8 cellular contexts compared by ENCODE assay signal in the genomic region with DNA sequence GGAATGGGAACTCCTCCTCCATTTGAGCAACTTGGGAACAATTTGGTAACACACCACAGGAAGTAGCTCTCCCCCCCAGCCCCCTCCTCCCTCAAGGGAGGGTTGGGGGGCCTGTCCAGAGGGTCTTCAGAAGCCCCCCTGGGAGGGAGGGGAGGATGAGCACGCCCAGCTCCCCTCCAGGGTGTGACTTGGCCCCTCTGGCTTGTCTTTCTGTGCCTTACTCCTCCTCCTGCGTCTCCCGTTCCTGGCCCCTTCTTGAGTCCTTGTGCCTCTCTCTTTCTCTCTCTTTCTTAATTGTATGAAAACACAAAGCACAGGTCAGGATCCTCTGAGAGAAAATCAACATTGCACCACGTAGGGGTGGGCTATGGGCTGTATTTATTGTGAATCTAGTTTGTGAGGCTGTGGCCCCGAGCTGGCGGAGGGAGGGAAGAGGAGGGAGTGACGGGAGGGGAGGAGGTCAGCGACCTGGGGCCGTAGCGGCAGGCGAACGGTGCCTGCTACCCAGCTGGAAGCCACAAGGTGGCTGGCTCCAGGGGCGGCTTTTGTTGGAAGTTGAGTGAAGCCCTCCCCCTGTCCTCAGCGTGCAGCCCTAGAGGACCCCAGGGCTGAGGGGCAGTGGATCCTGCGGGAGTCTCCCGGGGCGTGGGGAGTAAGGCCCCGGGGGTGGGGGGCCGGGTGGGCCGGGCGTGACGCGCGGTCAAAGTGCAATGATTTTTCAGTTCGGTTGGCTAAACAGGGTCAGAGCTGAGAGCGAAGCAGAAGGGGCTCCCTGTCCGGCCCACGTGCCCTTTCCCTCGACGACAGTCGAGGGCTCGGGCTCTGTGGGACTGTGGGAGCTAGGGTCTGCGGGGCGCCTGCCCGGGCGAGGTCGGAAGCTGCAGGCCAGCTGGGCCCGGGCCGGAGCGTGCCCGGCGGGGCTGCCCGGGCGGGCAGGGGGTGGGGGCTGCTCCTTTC. TPM values are rescaled to one million over a fixed set of nuclear protein-coding genes. Genes with fewer than 3 reads are reported as not detected.
DNase-seq lines count a peak whose midpoint lies in the region; ATAC-seq, FAIRE-seq and TF ChIP-seq lines count a peak whose summit lies in the region.

No MANE protein-coding gene starts in this region.

- H3K9me3 ChIP-seq in A549: no peaks in the 10 kb centered on the region
- H3K9me3 ChIP-seq in left lung: no peaks in the 10 kb centered on the region

- no peak for TF ChIP-seq POLR2A in A549 (IDR thresholded peaks at IDR 0.05; ENCODE audit: low read length)

- WGBS in A549 (ENCODE audit: missing lambda C conversion rate): 58% methylated on average over 16 of the region's 44 CpGs

- POLR2A ChIA-PET in A549 (lab: Yijun Ruan, JAX): no interaction called here

- H3K4me1 Mint-ChIP-seq in activated T-helper 2 cell treated with anti-CD3 and anti-CD28 coated beads, Interferon-gamma antibody, Interleukin-2, Interleukin-4, amounts not matched to agents 10 μg/mL and 5 μg/mL and 100 μg/mL, durations not matched to agents 14 hours and 24 hours and 36 hours (ENCODE audit: low read depth): peaks cover 38% of the 10 kb centered on the region

- no peak for FAIRE-seq in A549 (lab: Jason Lieb, UNC)

- peaks cover 0 to 23% of the 10 kb centered on the region in 2 donors for H3K36me3 ChIP-seq in left lung

- intact Hi-C loops in activated T-helper 2 cell treated with anti-CD3 and anti-CD28 coated beads, Interferon-gamma antibody, Interleukin-2, Interleukin-4, amounts not matched to agents 10 μg/mL and 5 μg/mL and 100 μg/mL, durations not matched to agents 14 hours and 24 hours and 36 hours (cut with micrococcal nuclease): loop anchor here (5.0 kb wide), 1 partner anchor 259 kb away; a partner anchor contains a TSS
- intact Hi-C loops in left lung (cut with DNase I): loop anchor here in 1 of 2 donors (10.0 kb wide), 1 partner anchor 111 kb away; no protein-coding TSS in a partner anchor

- H3K36me3 Mint-ChIP-seq in activated T-helper 2 cell treated with anti-CD3 and anti-CD28 coated beads, Interferon-gamma antibody, Interleukin-2, Interleukin-4, amounts not matched to agents 10 μg/mL and 5 μg/mL and 100 μg/mL, durations not matched to agents 14 hours and 24 hours and 36 hours (ENCODE audit: low read depth): peaks cover 3% of the 10 kb centered on the region

- H3K4me3 ChIP-seq in A549: no peak overlapping the region
- H3K4me3 ChIP-seq in left lung: peak overlapping the region in 1 of 2 donors; percentile 50

- CTCF ChIA-PET in A549 (lab: Yijun Ruan, JAX): interaction anchor here (1.0 to 9.1 kb wide), 8 partner anchors 9 to 166 kb away, joined by 3 to 309 read pairs (median 10); a partner anchor contains a TSS

- no peak for TF ChIP-seq EP300 in A549 (IDR thresholded peaks at IDR 0.05)

- H3K4me2 ChIP-seq in A549: peak overlapping the region; percentile 47

- peak overlapping the region; percentile 39 for H3K27ac Mint-ChIP-seq in activated T-helper 2 cell treated with anti-CD3 and anti-CD28 coated beads, Interferon-gamma antibody, Interleukin-2, Interleukin-4, amounts not matched to agents 10 μg/mL and 5 μg/mL and 100 μg/mL, durations not matched to agents 14 hours and 24 hours and 36 hours

- ATAC-seq in A549 (peak in 1 of 2 experiments; percentile 58; a peak in 3 of 6 replicates), left lung (no peak), GM21515 (IDR thresholded peaks at IDR 0.05; ENCODE audit: unreplicated experiment) (no peak), HG03469 (IDR thresholded peaks at IDR 0.05; ENCODE audit: unreplicated experiment) (no peak), HG03520 (IDR thresholded peaks at IDR 0.05; ENCODE audit: unreplicated experiment) (no peak), HG03039 (IDR thresholded peaks at IDR 0.05; ENCODE audit: unreplicated experiment) (no peak)

- H3K27me3 ChIP-seq in left lung: peaks cover 0 to 12% of the 10 kb centered on the region in 2 donors

- H3K9me3 Mint-ChIP-seq in activated T-helper 2 cell treated with anti-CD3 and anti-CD28 coated beads, Interferon-gamma antibody, Interleukin-2, Interleukin-4, amounts not matched to agents 10 μg/mL and 5 μg/mL and 100 μg/mL, durations not matched to agents 14 hours and 24 hours and 36 hours: no peaks in the 10 kb centered on the region

- peak; percentile 27 to 30 for DNase-seq in A549 (ENCODE audit: low read depth in 1 of 2, low spot score in 1 of 2)
- DNase-seq in HuH-7.5 (ENCODE audit: low spot score): peak; percentile 100
- no peak for DNase-seq in activated T-helper 2 cell treated with anti-CD3 and anti-CD28 coated beads, Interferon-gamma antibody, Interleukin-2, Interleukin-4, amounts not matched to agents 10 μg/mL and 5 μg/mL and 100 μg/mL, durations not matched to agents 14 hours and 24 hours and 36 hours (ENCODE audit: low spot score)
- DNase-seq in left lung: peak in 1 of 2 donors; percentile 88

- H3K4me1 ChIP-seq in A549: peaks cover 51% of the 10 kb centered on the region
- H3K4me1 ChIP-seq in left lung: peaks cover 29 to 75% of the 10 kb centered on the region in 2 donors

- peaks cover 29% of the 10 kb centered on the region for H3K27me3 Mint-ChIP-seq in activated T-helper 2 cell treated with anti-CD3 and anti-CD28 coated beads, Interferon-gamma antibody, Interleukin-2, Interleukin-4, amounts not matched to agents 10 μg/mL and 5 μg/mL and 100 μg/mL, durations not matched to agents 14 hours and 24 hours and 36 hours (ENCODE audit: low read depth)

- TF ChIP-seq CTCF in A549 (IDR thresholded peaks at IDR 0.05) (no peak), left lung (IDR thresholded peaks at IDR 0.05) (peak in 1 of 2 donors; percentile 19)

- H3K4me3 Mint-ChIP-seq in activated T-helper 2 cell treated with anti-CD3 and anti-CD28 coated beads, Interferon-gamma antibody, Interleukin-2, Interleukin-4, amounts not matched to agents 10 μg/mL and 5 μg/mL and 100 μg/mL, durations not matched to agents 14 hours and 24 hours and 36 hours (ENCODE audit: low read depth): peak overlapping the region; percentile 77

- H3K27ac ChIP-seq in A549 (peak overlapping the region in 1 of 2 experiments; percentile 45; a peak in 2 of 6 replicates), left lung (peak overlapping the region; percentile 44 to 98)

- no peak for TF ChIP-seq RAD21 in A549 (conservative IDR thresholded peaks at IDR 0.05 in 1 of 2, IDR thresholded peaks at IDR 0.05 in 1 of 2)

TF ChIP-seq in A549, 52 proteins besides CTCF, POLR2A, EP300 and RAD21:
- no peak for TF ChIP-seq HOXB5 (CRISPR knock-in tag; IDR thresholded peaks at IDR 0.05)
- TF ChIP-seq CBX2 (IDR thresholded peaks at IDR 0.05; ENCODE audit: borderline replicate concordance, low read depth): no peak
- TF ChIP-seq HOXA7 (CRISPR knock-in tag; IDR thresholded peaks at IDR 0.05): no peak

RNA-seq across cellular contexts. Expression of a gene that starts 6.4 kb away (rescaled TPM):
- polyA plus RNA-seq in A549 (2011; rRNA removed) (0.08 and 0.26 TPM in 2 replicates), A549 (2017; fragmentation: RNase III; extraction: RNeasy Plus Mini Kit Qiagen cat#74134 plus additional on column Dnase treatment) (0.30 to 0.82 TPM (median 0.39 TPM) in 3 replicates)
- 0.50 and 0.82 TPM in 2 replicates for polyA plus RNA-seq in A549 (2012; cell fraction: cytosol; rRNA removed)
- polyA plus RNA-seq in A549 (2012; cell fraction: nucleus; rRNA removed): 0.66 and 1.2 TPM in 2 replicates
- 0.15 and 0.21 TPM in 2 replicates for polyA minus RNA-seq in A549 (2011; rRNA and poly(A)+ RNA removed)
- total RNA-seq in activated T-helper 2 cell treated with anti-CD3 and anti-CD28 coated beads, Interferon-gamma antibody, Interleukin-2, Interleukin-4, amounts not matched to agents 10 μg/mL and 5 μg/mL and 100 μg/mL, durations not matched to agents 14 hours and 24 hours and 36 hours: 5.5 and 5.6 TPM in 2 replicates
- 10 to 100 TPM; 15.4 to 32.9 TPM for total RNA-seq in left lung

RNA-seq across cellular contexts. Expression of a gene that starts 20.3 kb away (rescaled TPM):
- polyA plus RNA-seq in A549 (2011; rRNA removed) (16.3 and 18.2 TPM in 2 replicates), A549 (2017; fragmentation: RNase III; extraction: RNeasy Plus Mini Kit Qiagen cat#74134 plus additional on column Dnase treatment) (29.8 to 40.2 TPM (median 35.2 TPM) in 3 replicates)
- 57.5 and 67.4 TPM in 2 replicates for polyA plus RNA-seq in A549 (2012; cell fraction: cytosol; rRNA removed)
- 388 and 458 TPM in 2 replicates for polyA plus RNA-seq in A549 (2012; cell fraction: nucleus; rRNA removed)
- polyA minus RNA-seq in A549 (2011; rRNA and poly(A)+ RNA removed): 16.9 and 24.9 TPM in 2 replicates
- total RNA-seq in activated T-helper 2 cell treated with anti-CD3 and anti-CD28 coated beads, Interferon-gamma antibody, Interleukin-2, Interleukin-4, amounts not matched to agents 10 μg/mL and 5 μg/mL and 100 μg/mL, durations not matched to agents 14 hours and 24 hours and 36 hours: 112 and 116 TPM in 2 replicates
- 10 to 100 TPM; 24.2 to 46.2 TPM for total RNA-seq in left lung

RNA-seq across cellular contexts. Expression of a gene that starts 21.9 kb away (rescaled TPM):
- polyA plus RNA-seq in A549 (2011; rRNA removed): 26.1 and 30.0 TPM in 2 replicates
- polyA plus RNA-seq in A549 (2012; cell fraction: cytosol; rRNA removed): 117 and 155 TPM in 2 replicates
- 158 and 206 TPM in 2 replicates for polyA plus RNA-seq in A549 (2012; cell fraction: nucleus; rRNA removed)
- 32.4 to 39.8 TPM (median 37.9 TPM) in 3 replicates for polyA plus RNA-seq in A549 (2017; fragmentation: RNase III; extraction: RNeasy Plus Mini Kit Qiagen cat#74134 plus additional on column Dnase treatment)
- 20.0 and 30.9 TPM in 2 replicates for polyA minus RNA-seq in A549 (2011; rRNA and poly(A)+ RNA removed)
- 117 and 132 TPM in 2 replicates for total RNA-seq in activated T-helper 2 cell treated with anti-CD3 and anti-CD28 coated beads, Interferon-gamma antibody, Interleukin-2, Interleukin-4, amounts not matched to agents 10 μg/mL and 5 μg/mL and 100 μg/mL, durations not matched to agents 14 hours and 24 hours and 36 hours
- total RNA-seq in left lung: 10 to 100 TPM; 65.1 to 92.5 TPM

RNA-seq across cellular contexts. Expression of a gene that starts 54.0 kb away (rescaled TPM):
- polyA plus RNA-seq in A549 (2011; rRNA removed) (39.1 and 41.5 TPM in 2 replicates), A549 (2017; fragmentation: RNase III; extraction: RNeasy Plus Mini Kit Qiagen cat#74134 plus additional on column Dnase treatment) (56.1 to 63.6 TPM (median 61.2 TPM) in 3 replicates)
- 83.3 and 89.9 TPM in 2 replicates for polyA plus RNA-seq in A549 (2012; cell fraction: cytosol; rRNA removed)
- polyA plus RNA-seq in A549 (2012; cell fraction: nucleus; rRNA removed): 115 and 121 TPM in 2 replicates
- 26.2 and 39.5 TPM in 2 replicates for polyA minus RNA-seq in A549 (2011; rRNA and poly(A)+ RNA removed)
- total RNA-seq in activated T-helper 2 cell treated with anti-CD3 and anti-CD28 coated beads, Interferon-gamma antibody, Interleukin-2, Interleukin-4, amounts not matched to agents 10 μg/mL and 5 μg/mL and 100 μg/mL, durations not matched to agents 14 hours and 24 hours and 36 hours: 68.9 and 69.1 TPM in 2 replicates
- 10 to 100 TPM; 64.0 to 94.8 TPM for total RNA-seq in left lung

RNA-seq across cellular contexts. Expression of a gene that starts 54.0 kb away (rescaled TPM):
- polyA plus RNA-seq in A549 (2011; rRNA removed) (52.5 and 75.7 TPM in 2 replicates), A549 (2017; fragmentation: RNase III; extraction: RNeasy Plus Mini Kit Qiagen cat#74134 plus additional on column Dnase treatment) (35.9 to 39.9 TPM (median 36.7 TPM) in 3 replicates)
- polyA plus RNA-seq in A549 (2012; cell fraction: cytosol; rRNA removed): 137 and 174 TPM in 2 replicates
- 300 and 360 TPM in 2 replicates for polyA plus RNA-seq in A549 (2012; cell fraction: nucleus; rRNA removed)
- 16.9 and 26.4 TPM in 2 replicates for polyA minus RNA-seq in A549 (2011; rRNA and poly(A)+ RNA removed)
- 140 and 143 TPM in 2 replicates for total RNA-seq in activated T-helper 2 cell treated with anti-CD3 and anti-CD28 coated beads, Interferon-gamma antibody, Interleukin-2, Interleukin-4, amounts not matched to agents 10 μg/mL and 5 μg/mL and 100 μg/mL, durations not matched to agents 14 hours and 24 hours and 36 hours
- 10 to 100 TPM; 70.1 to 99.4 TPM for total RNA-seq in left lung
